Comparison of ENCODE assay signal across 1 cellular context in the genomic region with DNA sequence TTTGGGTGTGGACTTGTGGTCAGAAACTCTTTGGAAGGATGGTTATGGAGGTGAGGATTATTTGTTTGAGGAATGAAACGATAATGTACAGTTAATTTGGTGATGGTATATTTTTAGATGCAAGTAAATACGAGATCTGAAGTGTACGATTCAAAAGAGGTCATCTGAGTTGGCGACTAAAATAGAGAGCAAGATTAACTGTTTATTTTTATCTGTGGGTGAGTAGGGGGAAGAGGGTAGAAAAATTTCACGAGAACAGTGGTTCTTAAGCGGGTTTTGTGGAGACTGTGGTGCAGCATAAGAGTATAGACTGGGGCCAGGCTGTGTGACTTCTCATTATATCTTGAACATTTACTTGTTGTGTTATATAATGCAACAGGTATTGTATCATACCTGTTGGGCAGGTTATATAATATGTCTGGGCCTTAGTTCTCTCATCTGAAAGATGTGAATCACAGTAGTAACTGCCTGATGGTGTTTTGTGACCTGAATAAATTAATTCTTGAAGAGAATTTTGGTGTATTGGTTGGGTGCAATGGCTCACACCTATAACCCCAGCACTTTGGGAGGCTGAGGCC.
TF ChIP-seq lines count a peak whose summit lies in the region.

No MANE protein-coding gene starts in this region.

TF ChIP-seq in GM12878, 131 proteins besides CTCF, POLR2A, EP300 and RAD21:
- TF ChIP-seq MEF2A (IDR thresholded peaks at IDR 0.05; ENCODE audit: insufficient read depth, low read depth, low read length) (peak; percentile 63; the same call in 1 of the 2 replicates), ATF7 (IDR thresholded peaks at IDR 0.05; ENCODE audit: low read depth) (0 out of 2 replicates have a peak, but pooled peaks have one; percentile 15), SMC3 (IDR thresholded peaks at IDR 0.05; ENCODE audit: borderline replicate concordance, low read length) (no peak), MEF2B (IDR thresholded peaks at IDR 0.05; ENCODE audit: partially characterized antibody, poor library complexity, severe bottlenecking) (peak; percentile 43), RELB (IDR thresholded peaks at IDR 0.05; ENCODE audit: low read depth) (peak; percentile 28; the same call in 1 of the 2 replicates), NFIC (IDR thresholded peaks at IDR 0.05; ENCODE audit: low read depth, low read length) (peak; percentile 31; the same call in 1 of the 2 replicates), RUNX3 (IDR thresholded peaks at IDR 0.05; ENCODE audit: low read length) (peak; percentile 66), ESRRA (IDR thresholded peaks at IDR 0.05; ENCODE audit: low read length) (no peak), EED (IDR thresholded peaks at IDR 0.05; ENCODE audit: low read depth) (no peak), ZBTB33 (IDR thresholded peaks at IDR 0.05) (no peak), BHLHE40 (IDR thresholded peaks at IDR 0.05; ENCODE audit: borderline replicate concordance in 1 of 2, low read depth in 2 of 2, low read length in 1 of 2) (0 out of 4 replicates have a peak, but pooled peaks of 1 of the 2 experiments have one; percentile 7), NRF1 (conservative IDR thresholded peaks at IDR 0.05; ENCODE audit: low read depth, low read length) (no peak), CREM (IDR thresholded peaks at IDR 0.05; ENCODE audit: low read depth) (0 out of 2 replicates have a peak, but pooled peaks have one; percentile 15)
